8 cellular contexts compared by ENCODE assay signal in the genomic region with DNA sequence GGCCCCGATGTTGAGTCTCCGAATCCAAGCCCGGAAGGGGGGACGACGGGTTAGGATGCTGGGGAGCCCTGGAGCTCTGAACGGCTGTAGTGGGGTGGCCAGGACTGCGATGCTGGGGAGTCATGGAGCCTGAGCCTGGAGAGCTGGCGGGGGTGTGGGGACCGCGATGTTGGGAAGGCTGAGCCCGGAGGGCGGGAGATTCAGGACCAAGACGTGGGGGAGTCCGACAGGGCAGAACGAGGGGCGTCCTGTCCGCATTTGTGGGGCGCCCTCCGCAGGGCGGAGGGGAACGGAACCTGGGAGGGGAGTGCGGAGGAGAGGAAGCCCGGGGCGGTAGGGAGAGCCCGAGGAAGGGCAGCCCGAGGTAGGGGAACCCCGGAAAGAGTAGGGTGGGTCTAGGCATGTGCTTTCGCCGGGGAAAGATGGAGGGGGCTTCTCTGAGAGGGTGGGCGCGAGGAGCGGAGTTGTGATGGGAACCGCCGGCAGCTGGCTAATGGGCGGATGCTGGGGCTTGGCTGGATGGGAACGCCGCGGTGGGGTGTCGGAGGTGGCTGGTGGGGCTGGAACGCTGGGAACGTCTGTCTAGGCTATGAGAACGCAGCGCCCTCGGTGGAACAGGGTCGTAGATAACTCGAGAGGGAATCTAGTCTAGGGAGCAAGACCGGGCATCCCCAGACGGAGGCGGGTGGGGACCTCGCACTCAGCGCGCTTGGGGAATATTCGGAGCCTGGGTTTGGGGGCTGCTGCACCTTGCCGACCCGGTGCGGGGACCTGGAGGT. TPM values are rescaled to one million over a fixed set of nuclear protein-coding genes. Genes with fewer than 3 reads are reported as not detected.
DNase-seq lines count a peak whose midpoint lies in the region; ATAC-seq and TF ChIP-seq lines count a peak whose summit lies in the region.

No MANE protein-coding gene starts in this region.

- H3K79me2 ChIP-seq in MM.1S (ENCODE audit: low read length) = peaks cover 13% of the 10 kb centered on the region

- CTCF ChIA-PET in activated CD8-positive, alpha-beta memory T cell treated with anti-CD3 and anti-CD28 coated beads, Interleukin-2, amount 10 ng/mL, durations not matched to agents 7 days and 5 days (lab: Charles Lee) = interaction anchor here (0.6 to 4.2 kb wide), 36 partner anchors 8 to 301 kb away, joined by 3 to 71 read pairs (median 3); partner anchors contain the start of genes EFHC1, MCM3 and TRAM2

- DNase-seq in NCI-H1436 (lab: John Stamatoyannopoulos, UW) (peak; percentile 17), NCI-H1436 treated with DMSO at 0.1 percent for 48 hours (lab: John Stamatoyannopoulos, UW) (no peak), HCEC 1CT (peak; percentile 52), MM.1S (no peak)
- DNase-seq in activated CD8-positive, alpha-beta memory T cell treated with anti-CD3 and anti-CD28 coated beads, Interleukin-2, amount 10 ng/mL, durations not matched to agents 7 days and 5 days = peak; percentile 63
- DNase-seq in naive thymus-derived CD8-positive, alpha-beta T cell = peak in 9 of 10 donors; percentile 29 to 71 (median 47)

- peak overlapping the region; percentile 61 for H3K4me2 ChIP-seq in MM.1S (ENCODE audit: low read depth, low read length)

- H3K36me3 ChIP-seq in MM.1S (replicated peaks; ENCODE audit: insufficient read depth, low read length) = no peaks in the 10 kb centered on the region
- H3K36me3 ChIP-seq in stomach smooth muscle (ENCODE audit: control insufficient read depth in 2 of 2, insufficient read depth in 2 of 2, low read length in 2 of 2) = no peaks in the 10 kb centered on the region

- peak overlapping the region; percentile 98 for H3K4me3 Mint-ChIP-seq in activated CD8-positive, alpha-beta memory T cell treated with anti-CD3 and anti-CD28 coated beads, Interleukin-2, amount 10 ng/mL, durations not matched to agents 7 days and 5 days
- peak overlapping the region; percentile 97 to 99 (median 98) for H3K4me3 Mint-ChIP-seq in naive thymus-derived CD8-positive, alpha-beta T cell

- H3K27ac ChIP-seq in MM.1S (ENCODE audit: low read length) = no peak overlapping the region
- peak overlapping the region; percentile 37 for H3K27ac ChIP-seq in stomach smooth muscle (ENCODE audit: low read length)

- peaks cover 23% of the 10 kb centered on the region for H3K4me1 Mint-ChIP-seq in activated CD8-positive, alpha-beta memory T cell treated with anti-CD3 and anti-CD28 coated beads, Interleukin-2, amount 10 ng/mL, durations not matched to agents 7 days and 5 days
- H3K4me1 Mint-ChIP-seq in naive thymus-derived CD8-positive, alpha-beta T cell = peaks cover 31 to 60% (median 56%) of the 10 kb centered on the region in 4 donors

- H3K27me3 ChIP-seq in MM.1S (replicated peaks; ENCODE audit: insufficient read depth, low read length) (no peaks in the 10 kb centered on the region), stomach smooth muscle (ENCODE audit: control insufficient read depth in 1 of 2, insufficient read depth in 2 of 2, low read length in 2 of 2) (no peaks in the 10 kb centered on the region)

- TF ChIP-seq CTCF in MM.1S (IDR thresholded peaks at IDR 0.05; ENCODE audit: low read length) = peak; percentile 17; the same call in 1 of the 2 replicates

- H3K36me3 Mint-ChIP-seq in activated CD8-positive, alpha-beta memory T cell treated with anti-CD3 and anti-CD28 coated beads, Interleukin-2, amount 10 ng/mL, durations not matched to agents 7 days and 5 days = peaks cover 22% of the 10 kb centered on the region
- peaks cover 0 to 28% (median 3%) of the 10 kb centered on the region in 3 donors for H3K36me3 Mint-ChIP-seq in naive thymus-derived CD8-positive, alpha-beta T cell

- no peaks in the 10 kb centered on the region for H3K27me3 Mint-ChIP-seq in activated CD8-positive, alpha-beta memory T cell treated with anti-CD3 and anti-CD28 coated beads, Interleukin-2, amount 10 ng/mL, durations not matched to agents 7 days and 5 days
- H3K27me3 Mint-ChIP-seq in naive thymus-derived CD8-positive, alpha-beta T cell = no peaks in the 10 kb centered on the region

- H3K9me3 Mint-ChIP-seq in activated CD8-positive, alpha-beta memory T cell treated with anti-CD3 and anti-CD28 coated beads, Interleukin-2, amount 10 ng/mL, durations not matched to agents 7 days and 5 days (ENCODE audit: low read depth) = no peaks in the 10 kb centered on the region
- H3K9me3 Mint-ChIP-seq in naive thymus-derived CD8-positive, alpha-beta T cell = no peaks in the 10 kb centered on the region

- ATAC-seq in activated CD8-positive, alpha-beta memory T cell treated with anti-CD3 and anti-CD28 coated beads, Interleukin-2, amount 10 ng/mL, durations not matched to agents 7 days and 5 days = peak; percentile 72
- peak; percentile 48 for ATAC-seq in esophagus mucosa
- ATAC-seq in naive thymus-derived CD8-positive, alpha-beta T cell = peak; percentile 48 to 63

- POLR2A ChIA-PET in naive thymus-derived CD8-positive, alpha-beta T cell (lab: Charles Lee) = interaction anchor here (0.6 to 7.4 kb wide), 32 partner anchors 9 to 214 kb away, joined by 3 to 105 read pairs (median 6); partner anchors contain the start of genes EFHC1, MCM3 and TRAM2

- H2AFZ ChIP-seq in MM.1S (ENCODE audit: low read length) = peak overlapping the region; percentile 61

- H3K9me3 ChIP-seq in MM.1S (replicated peaks; ENCODE audit: insufficient read depth, low read length) = no peaks in the 10 kb centered on the region
- H3K9me3 ChIP-seq in stomach smooth muscle (ENCODE audit: control insufficient read depth in 2 of 2, low read length in 2 of 2) = no peaks in the 10 kb centered on the region

- peak overlapping the region; percentile 65 for H3K4me3 ChIP-seq in MM.1S (ENCODE audit: low read length)
- peak overlapping the region; percentile 84 to 90 for H3K4me3 ChIP-seq in stomach smooth muscle (ENCODE audit: low read length in 2 of 2)

- peak overlapping the region; percentile 68 for H3K9ac ChIP-seq in MM.1S (ENCODE audit: low read length)
- H3K9ac ChIP-seq in stomach smooth muscle (ENCODE audit: low read length in 2 of 2) = peak overlapping the region; percentile 72 to 73

- peak overlapping the region; percentile 88 for H3K27ac Mint-ChIP-seq in activated CD8-positive, alpha-beta memory T cell treated with anti-CD3 and anti-CD28 coated beads, Interleukin-2, amount 10 ng/mL, durations not matched to agents 7 days and 5 days
- peak overlapping the region; percentile 91 to 99 (median 97) for H3K27ac Mint-ChIP-seq in naive thymus-derived CD8-positive, alpha-beta T cell

- no peaks in the 10 kb centered on the region for H4K20me1 ChIP-seq in MM.1S (ENCODE audit: insufficient read depth, low read length)

- H3K9me2 ChIP-seq in MM.1S (replicated peaks; ENCODE audit: insufficient read depth, low read length) = no peaks in the 10 kb centered on the region

- H3K4me1 ChIP-seq in MM.1S (ENCODE audit: low read length) = peaks cover 13% of the 10 kb centered on the region
- peaks cover 34% of the 10 kb centered on the region for H3K4me1 ChIP-seq in stomach smooth muscle (ENCODE audit: control insufficient read depth, insufficient read depth, low read length)

- no peaks in the 10 kb centered on the region; the same call in 1 of the 2 replicates for H3F3A ChIP-seq in MM.1S (ENCODE audit: insufficient read depth, low read length)

RNA-seq across cellular contexts. Expression of gene PAQR8, which starts 0.7 kb away (rescaled TPM):
- total RNA-seq in activated CD8-positive, alpha-beta memory T cell treated with anti-CD3 and anti-CD28 coated beads, Interleukin-2, amount 10 ng/mL, durations not matched to agents 7 days and 5 days = 10 to 100 TPM; 12.1 to 12.5 TPM
- total RNA-seq in esophagus mucosa = 3.5 TPM
- total RNA-seq in naive thymus-derived CD8-positive, alpha-beta T cell = 10 to 100 TPM; 28.9 to 31.7 TPM
- 10 to 100 TPM; 14.3 to 35.0 (median 30.6) TPM for polyA plus RNA-seq in naive thymus-derived CD8-positive, alpha-beta T cell

RNA-seq across cellular contexts. Expression of gene EFHC1, which starts 57.5 kb away (rescaled TPM):
- total RNA-seq in activated CD8-positive, alpha-beta memory T cell treated with anti-CD3 and anti-CD28 coated beads, Interleukin-2, amount 10 ng/mL, durations not matched to agents 7 days and 5 days = 1 to 10 TPM; 1.7 to 2.1 TPM
- 10.8 TPM for total RNA-seq in esophagus mucosa
- total RNA-seq in naive thymus-derived CD8-positive, alpha-beta T cell = 10 to 100 TPM; 13.0 to 15.5 TPM
- 1 to 10 TPM; 2.5 to 5.1 (median 2.9) TPM for polyA plus RNA-seq in naive thymus-derived CD8-positive, alpha-beta T cell

Comparison
In these comparisons a context has a peak if more than half of its experiments do, and no peak if none do; other contexts are left out.
1. DNase-seq: peak in NCI-H1436 (single experiment), HCEC 1CT (single experiment), activated CD8-positive, alpha-beta memory T cell treated with anti-CD3 and anti-CD28 coated beads, Interleukin-2, amount 10 ng/mL, durations not matched to agents 7 days and 5 days (single experiment) and naive thymus-derived CD8-positive, alpha-beta T cell (9 of 10); none in NCI-H1436 treated with DMSO at 0.1 percent for 48 hours (single experiment) and MM.1S (single experiment).
2. Peak in every context shown above with its lines, with median percentiles within 50 percentile points of each other: ATAC-seq.